2 cellular contexts compared by ENCODE assay signal in genomic region chr7:143504937-143505297, GRCh38.
TF ChIP-seq lines count a peak whose summit lies in the region.

No MANE protein-coding gene starts in this region.

TF ChIP-seq in liver, 16 proteins besides CTCF, POLR2A, EP300 and RAD21:
- TF ChIP-seq RXRA (IDR thresholded peaks at IDR 0.05) (no peak), EGR1 (IDR thresholded peaks at IDR 0.05; ENCODE audit: low read depth in 2 of 2) (no peak), MAX (IDR thresholded peaks at IDR 0.05) (no peak), ZBTB33 (IDR thresholded peaks at IDR 0.05) (no peak), SP1 (IDR thresholded peaks at IDR 0.05) (no peak), JUND (IDR thresholded peaks at IDR 0.05) (no peak), ATF3 (IDR thresholded peaks at IDR 0.05) (no peak), GABPA (IDR thresholded peaks at IDR 0.05 in 1 of 2, conservative IDR thresholded peaks at IDR 0.05 in 1 of 2) (no peak), TAF1 (conservative IDR thresholded peaks at IDR 0.05) (no peak)

TF ChIP-seq in HepG2, 621 proteins besides CTCF, POLR2A, EP300 and RAD21:
- TF ChIP-seq ZSCAN30 (CRISPR knock-in tag; IDR thresholded peaks at IDR 0.05) (no peak), ZNF512 (CRISPR knock-in tag; IDR thresholded peaks at IDR 0.05) (no peak), SRSF9 (IDR thresholded peaks at IDR 0.05; ENCODE audit: borderline replicate concordance, insufficient read depth, low read depth, low read length, poor library complexity, severe bottlenecking) (no peak), DMTF1 (CRISPR knock-in tag; IDR thresholded peaks at IDR 0.05) (no peak), KDM2A (CRISPR knock-in tag; IDR thresholded peaks at IDR 0.05; ENCODE audit: borderline replicate concordance, low read depth) (no peak), PRDM15 (CRISPR knock-in tag; IDR thresholded peaks at IDR 0.05) (no peak), ATF2 (CRISPR knock-in tag; IDR thresholded peaks at IDR 0.05) (no peak), ZBTB44 (CRISPR knock-in tag; IDR thresholded peaks at IDR 0.05) (no peak), ZNF672 (CRISPR knock-in tag; IDR thresholded peaks at IDR 0.05) (no peak), FOSL1 (CRISPR knock-in tag; IDR thresholded peaks at IDR 0.05; ENCODE audit: borderline replicate concordance) (no peak), TBL1XR1 (IDR thresholded peaks at IDR 0.05; ENCODE audit: borderline replicate concordance, low read length, partially characterized antibody) (no peak)
